In the genomic region with DNA sequence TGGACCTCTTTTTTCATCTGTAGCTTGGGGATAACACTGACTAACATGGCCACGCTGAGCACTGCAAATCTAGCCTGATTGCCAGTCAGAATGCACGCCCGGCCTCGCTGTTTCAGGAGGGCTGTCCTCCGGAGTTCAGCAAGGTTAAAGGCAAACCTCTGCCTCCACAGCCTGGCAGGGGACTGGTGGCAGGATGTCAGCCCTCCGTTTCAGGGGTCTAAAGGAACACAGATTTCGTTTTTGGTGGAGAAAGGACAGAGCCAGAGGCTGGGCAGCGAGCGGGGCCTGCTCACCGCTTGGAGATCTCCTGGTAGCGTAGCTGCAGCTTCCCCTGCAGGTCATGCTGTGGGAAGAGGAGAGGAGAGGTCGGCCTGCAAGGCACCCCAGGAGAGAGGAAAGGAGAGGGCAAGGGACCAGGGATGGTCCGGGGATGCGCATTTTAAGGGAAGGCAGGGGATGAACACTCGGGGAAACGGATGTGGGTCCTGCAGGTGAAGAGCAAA, we compare ENCODE assay signal across 1 cellular context.
A peak's percentile ranks its signal among the peaks of the same experiment; 100 is the strongest.
TF ChIP-seq lines count a peak whose summit lies in the region.

No MANE protein-coding gene starts in this region.

TF ChIP-seq in HEK293, 187 proteins besides CTCF, POLR2A, EP300 and RAD21 (continued from another document):
- TF ChIP-seq, protein P1, sequence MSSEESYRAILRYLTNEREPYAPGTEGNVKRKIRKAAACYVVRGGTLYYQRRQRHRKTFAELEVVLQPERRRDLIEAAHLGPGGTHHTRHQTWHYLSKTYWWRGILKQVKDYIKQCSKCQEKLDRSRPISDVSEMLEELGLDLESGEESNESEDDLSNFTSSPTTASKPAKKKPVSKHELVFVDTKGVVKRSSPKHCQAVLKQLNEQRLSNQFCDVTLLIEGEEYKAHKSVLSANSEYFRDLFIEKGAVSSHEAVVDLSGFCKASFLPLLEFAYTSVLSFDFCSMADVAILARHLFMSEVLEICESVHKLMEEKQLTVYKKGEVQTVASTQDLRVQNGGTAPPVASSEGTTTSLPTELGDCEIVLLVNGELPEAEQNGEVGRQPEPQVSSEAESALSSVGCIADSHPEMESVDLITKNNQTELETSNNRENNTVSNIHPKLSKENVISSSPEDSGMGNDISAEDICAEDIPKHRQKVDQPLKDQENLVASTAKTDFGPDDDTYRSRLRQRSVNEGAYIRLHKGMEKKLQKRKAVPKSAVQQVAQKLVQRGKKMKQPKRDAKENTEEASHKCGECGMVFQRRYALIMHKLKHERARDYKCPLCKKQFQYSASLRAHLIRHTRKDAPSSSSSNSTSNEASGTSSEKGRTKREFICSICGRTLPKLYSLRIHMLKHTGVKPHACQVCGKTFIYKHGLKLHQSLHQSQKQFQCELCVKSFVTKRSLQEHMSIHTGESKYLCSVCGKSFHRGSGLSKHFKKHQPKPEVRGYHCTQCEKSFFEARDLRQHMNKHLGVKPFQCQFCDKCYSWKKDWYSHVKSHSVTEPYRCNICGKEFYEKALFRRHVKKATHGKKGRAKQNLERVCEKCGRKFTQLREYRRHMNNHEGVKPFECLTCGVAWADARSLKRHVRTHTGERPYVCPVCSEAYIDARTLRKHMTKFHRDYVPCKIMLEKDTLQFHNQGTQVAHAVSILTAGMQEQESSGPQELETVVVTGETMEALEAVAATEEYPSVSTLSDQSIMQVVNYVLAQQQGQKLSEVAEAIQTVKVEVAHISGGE (tag by site-specific recombination; conservative IDR thresholded peaks at IDR 0.05; ENCODE audit: low read depth) = peak; percentile 36; the same call in 1 of the 2 replicates
- TF ChIP-seq ZNF16 (tag by site-specific recombination; IDR thresholded peaks at IDR 0.05; ENCODE audit: low read depth) (0 out of 2 replicates have a peak, but pooled peaks have one; percentile 11), ZBTB48 (tag by site-specific recombination; IDR thresholded peaks at IDR 0.05) (peak; percentile 91), SP3 (tag by site-specific recombination; IDR thresholded peaks at IDR 0.05) (no peak), ZNF664 (tag by site-specific recombination; IDR thresholded peaks at IDR 0.05) (no peak), ZNF530 (tag by site-specific recombination; IDR thresholded peaks at IDR 0.05; ENCODE audit: low read depth) (peak; percentile 63; the same call in 1 of the 2 replicates)
- TF ChIP-seq, protein P2, sequence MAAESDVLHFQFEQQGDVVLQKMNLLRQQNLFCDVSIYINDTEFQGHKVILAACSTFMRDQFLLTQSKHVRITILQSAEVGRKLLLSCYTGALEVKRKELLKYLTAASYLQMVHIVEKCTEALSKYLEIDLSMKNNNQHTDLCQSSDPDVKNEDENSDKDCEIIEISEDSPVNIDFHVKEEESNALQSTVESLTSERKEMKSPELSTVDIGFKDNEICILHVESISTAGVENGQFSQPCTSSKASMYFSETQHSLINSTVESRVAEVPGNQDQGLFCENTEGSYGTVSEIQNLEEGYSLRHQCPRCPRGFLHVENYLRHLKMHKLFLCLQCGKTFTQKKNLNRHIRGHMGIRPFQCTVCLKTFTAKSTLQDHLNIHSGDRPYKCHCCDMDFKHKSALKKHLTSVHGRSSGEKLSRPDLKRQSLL (tag by site-specific recombination; IDR thresholded peaks at IDR 0.05) = no peak
